1 cellular context compared by ENCODE assay signal in the genomic region with DNA sequence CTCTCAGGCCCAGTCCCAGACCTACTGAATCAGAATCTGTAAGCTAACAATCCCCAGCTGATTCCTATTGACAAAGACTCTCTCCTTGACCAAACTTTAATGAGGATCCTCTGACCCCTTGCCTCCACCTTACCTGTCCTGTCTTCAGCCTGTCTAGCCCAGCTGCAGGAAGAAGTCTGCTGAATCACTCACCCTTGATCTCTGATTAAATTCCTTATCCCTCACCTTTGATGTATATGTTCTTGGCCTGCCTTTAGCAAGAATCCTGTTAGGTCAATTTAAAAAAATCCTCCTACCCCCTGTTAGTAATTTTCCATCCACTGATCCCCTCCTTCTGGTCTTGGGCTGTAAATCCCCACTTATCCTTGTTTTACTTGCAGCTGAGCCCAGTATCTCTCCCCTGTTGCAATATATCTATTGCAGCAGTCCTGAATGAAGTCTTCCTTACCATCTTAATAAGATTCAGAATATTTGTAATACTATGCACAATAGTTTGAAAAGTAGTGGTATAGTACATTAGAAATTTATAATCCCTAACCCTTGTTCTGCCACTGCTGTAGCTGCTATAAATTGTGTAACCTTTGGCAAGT.
TF ChIP-seq lines count a peak whose summit lies in the region.

No MANE protein-coding gene starts in this region.

TF ChIP-seq in H1, 55 proteins besides CTCF, POLR2A, EP300 and RAD21 (continued from another document):
- TF ChIP-seq RFX5 (IDR thresholded peaks at IDR 0.05; ENCODE audit: borderline replicate concordance, low read depth, low read length) = no peak
- no peak for TF ChIP-seq PHF8 (conservative IDR thresholded peaks at IDR 0.05; ENCODE audit: low read depth, low read length)
- no peak for TF ChIP-seq JUND (IDR thresholded peaks at IDR 0.05; ENCODE audit: low read length)
